In the genomic region with DNA sequence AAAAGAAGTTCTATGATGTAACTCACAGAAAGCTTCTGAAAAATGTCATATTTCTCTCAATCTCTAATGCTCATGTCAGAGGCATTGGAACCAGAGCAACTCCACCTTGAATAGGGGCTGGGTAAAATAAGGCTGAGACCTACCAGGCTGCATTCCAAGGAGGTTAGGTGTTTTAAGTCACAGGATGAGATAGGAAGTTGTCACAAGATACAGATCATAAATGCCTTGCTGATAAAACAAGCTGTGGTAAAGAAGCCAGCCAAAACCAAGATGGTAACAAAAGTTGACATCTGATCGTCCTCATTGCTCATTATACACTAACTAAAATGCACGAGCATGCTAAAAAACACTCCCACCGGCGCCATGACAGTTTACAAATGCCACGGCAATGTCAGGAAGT, we compare ENCODE assay signal across 1 cellular context.
TF ChIP-seq lines count a peak whose summit lies in the region.

No MANE protein-coding gene starts in this region.

TF ChIP-seq in HepG2, 621 proteins besides CTCF, POLR2A, EP300 and RAD21 (continued from another document):
- TF ChIP-seq, protein P1, sequence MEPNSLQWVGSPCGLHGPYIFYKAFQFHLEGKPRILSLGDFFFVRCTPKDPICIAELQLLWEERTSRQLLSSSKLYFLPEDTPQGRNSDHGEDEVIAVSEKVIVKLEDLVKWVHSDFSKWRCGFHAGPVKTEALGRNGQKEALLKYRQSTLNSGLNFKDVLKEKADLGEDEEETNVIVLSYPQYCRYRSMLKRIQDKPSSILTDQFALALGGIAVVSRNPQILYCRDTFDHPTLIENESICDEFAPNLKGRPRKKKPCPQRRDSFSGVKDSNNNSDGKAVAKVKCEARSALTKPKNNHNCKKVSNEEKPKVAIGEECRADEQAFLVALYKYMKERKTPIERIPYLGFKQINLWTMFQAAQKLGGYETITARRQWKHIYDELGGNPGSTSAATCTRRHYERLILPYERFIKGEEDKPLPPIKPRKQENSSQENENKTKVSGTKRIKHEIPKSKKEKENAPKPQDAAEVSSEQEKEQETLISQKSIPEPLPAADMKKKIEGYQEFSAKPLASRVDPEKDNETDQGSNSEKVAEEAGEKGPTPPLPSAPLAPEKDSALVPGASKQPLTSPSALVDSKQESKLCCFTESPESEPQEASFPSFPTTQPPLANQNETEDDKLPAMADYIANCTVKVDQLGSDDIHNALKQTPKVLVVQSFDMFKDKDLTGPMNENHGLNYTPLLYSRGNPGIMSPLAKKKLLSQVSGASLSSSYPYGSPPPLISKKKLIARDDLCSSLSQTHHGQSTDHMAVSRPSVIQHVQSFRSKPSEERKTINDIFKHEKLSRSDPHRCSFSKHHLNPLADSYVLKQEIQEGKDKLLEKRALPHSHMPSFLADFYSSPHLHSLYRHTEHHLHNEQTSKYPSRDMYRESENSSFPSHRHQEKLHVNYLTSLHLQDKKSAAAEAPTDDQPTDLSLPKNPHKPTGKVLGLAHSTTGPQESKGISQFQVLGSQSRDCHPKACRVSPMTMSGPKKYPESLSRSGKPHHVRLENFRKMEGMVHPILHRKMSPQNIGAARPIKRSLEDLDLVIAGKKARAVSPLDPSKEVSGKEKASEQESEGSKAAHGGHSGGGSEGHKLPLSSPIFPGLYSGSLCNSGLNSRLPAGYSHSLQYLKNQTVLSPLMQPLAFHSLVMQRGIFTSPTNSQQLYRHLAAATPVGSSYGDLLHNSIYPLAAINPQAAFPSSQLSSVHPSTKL (CRISPR knock-in tag; IDR thresholded peaks at IDR 0.05) = no peak
- TF ChIP-seq MATR3 (CRISPR knock-in tag; IDR thresholded peaks at IDR 0.05) (no peak), CENPT (CRISPR knock-in tag; IDR thresholded peaks at IDR 0.05; ENCODE audit: low read depth) (no peak), FOXO1 (CRISPR knock-in tag; IDR thresholded peaks at IDR 0.05) (no peak)
